Comparison of ENCODE assay signal across 1 cellular context in the genomic region with DNA sequence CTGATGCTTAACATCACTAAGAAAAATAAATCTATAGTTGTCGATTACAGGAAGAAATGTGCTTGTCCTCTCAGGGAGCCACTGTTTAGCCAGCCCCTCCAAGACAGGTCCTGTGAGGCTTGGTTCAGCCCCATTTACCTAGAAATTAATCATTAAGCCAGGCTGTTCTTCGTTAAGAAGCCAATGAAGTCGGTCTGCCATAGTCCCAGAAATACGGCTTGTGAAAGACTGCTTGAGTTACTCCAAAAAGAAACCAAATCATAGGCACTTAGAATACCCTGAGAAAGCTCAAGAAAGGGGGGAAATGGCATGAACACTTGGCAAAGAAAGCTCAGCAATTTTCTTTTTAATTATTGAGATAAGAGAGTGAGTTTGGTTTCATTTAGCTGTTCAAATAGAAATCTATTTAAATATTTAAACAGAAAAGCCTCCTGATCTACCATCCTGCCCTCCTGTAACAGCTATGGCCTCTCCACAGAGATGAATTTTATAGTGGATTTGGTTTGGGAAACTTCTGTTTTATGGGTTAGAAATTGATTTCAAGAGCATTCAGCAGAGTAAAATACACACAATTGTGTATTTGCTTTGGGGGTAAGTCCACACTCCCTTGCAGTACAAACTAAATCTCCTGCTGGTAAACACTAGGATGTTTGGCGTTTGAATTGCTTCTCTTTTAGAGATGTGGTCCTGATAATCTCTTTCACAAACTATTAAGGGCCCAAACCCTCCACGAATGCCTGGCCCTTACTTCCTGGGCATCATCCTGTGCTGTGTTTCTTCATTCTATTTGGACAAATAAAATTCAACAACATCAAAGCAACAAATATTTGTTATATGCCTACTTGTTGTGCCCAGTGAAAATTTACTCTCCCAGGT.
TF ChIP-seq lines count a peak whose summit lies in the region.

No MANE protein-coding gene starts in this region.

TF ChIP-seq in HepG2, 621 proteins besides CTCF, POLR2A, EP300 and RAD21 (continued from another document and continues in another):
- TF ChIP-seq, protein P1, sequence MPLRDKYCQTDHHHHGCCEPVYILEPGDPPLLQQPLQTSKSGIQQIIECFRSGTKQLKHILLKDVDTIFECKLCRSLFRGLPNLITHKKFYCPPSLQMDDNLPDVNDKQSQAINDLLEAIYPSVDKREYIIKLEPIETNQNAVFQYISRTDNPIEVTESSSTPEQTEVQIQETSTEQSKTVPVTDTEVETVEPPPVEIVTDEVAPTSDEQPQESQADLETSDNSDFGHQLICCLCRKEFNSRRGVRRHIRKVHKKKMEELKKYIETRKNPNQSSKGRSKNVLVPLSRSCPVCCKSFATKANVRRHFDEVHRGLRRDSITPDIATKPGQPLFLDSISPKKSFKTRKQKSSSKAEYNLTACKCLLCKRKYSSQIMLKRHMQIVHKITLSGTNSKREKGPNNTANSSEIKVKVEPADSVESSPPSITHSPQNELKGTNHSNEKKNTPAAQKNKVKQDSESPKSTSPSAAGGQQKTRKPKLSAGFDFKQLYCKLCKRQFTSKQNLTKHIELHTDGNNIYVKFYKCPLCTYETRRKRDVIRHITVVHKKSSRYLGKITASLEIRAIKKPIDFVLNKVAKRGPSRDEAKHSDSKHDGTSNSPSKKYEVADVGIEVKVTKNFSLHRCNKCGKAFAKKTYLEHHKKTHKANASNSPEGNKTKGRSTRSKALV (CRISPR knock-in tag; IDR thresholded peaks at IDR 0.05): peak; percentile 70; the same call in 1 of the 2 replicates
- peak; percentile 39 for TF ChIP-seq HNF4A (CRISPR knock-in tag; IDR thresholded peaks at IDR 0.05)
- TF ChIP-seq ZFAT (CRISPR knock-in tag; conservative IDR thresholded peaks at IDR 0.05): 0 out of 2 replicates have a peak, but pooled peaks have one; percentile 33
- TF ChIP-seq ZBTB7B (CRISPR knock-in tag; IDR thresholded peaks at IDR 0.05): 0 out of 2 replicates have a peak, but pooled peaks have one; percentile 11
- TF ChIP-seq, protein P2, sequence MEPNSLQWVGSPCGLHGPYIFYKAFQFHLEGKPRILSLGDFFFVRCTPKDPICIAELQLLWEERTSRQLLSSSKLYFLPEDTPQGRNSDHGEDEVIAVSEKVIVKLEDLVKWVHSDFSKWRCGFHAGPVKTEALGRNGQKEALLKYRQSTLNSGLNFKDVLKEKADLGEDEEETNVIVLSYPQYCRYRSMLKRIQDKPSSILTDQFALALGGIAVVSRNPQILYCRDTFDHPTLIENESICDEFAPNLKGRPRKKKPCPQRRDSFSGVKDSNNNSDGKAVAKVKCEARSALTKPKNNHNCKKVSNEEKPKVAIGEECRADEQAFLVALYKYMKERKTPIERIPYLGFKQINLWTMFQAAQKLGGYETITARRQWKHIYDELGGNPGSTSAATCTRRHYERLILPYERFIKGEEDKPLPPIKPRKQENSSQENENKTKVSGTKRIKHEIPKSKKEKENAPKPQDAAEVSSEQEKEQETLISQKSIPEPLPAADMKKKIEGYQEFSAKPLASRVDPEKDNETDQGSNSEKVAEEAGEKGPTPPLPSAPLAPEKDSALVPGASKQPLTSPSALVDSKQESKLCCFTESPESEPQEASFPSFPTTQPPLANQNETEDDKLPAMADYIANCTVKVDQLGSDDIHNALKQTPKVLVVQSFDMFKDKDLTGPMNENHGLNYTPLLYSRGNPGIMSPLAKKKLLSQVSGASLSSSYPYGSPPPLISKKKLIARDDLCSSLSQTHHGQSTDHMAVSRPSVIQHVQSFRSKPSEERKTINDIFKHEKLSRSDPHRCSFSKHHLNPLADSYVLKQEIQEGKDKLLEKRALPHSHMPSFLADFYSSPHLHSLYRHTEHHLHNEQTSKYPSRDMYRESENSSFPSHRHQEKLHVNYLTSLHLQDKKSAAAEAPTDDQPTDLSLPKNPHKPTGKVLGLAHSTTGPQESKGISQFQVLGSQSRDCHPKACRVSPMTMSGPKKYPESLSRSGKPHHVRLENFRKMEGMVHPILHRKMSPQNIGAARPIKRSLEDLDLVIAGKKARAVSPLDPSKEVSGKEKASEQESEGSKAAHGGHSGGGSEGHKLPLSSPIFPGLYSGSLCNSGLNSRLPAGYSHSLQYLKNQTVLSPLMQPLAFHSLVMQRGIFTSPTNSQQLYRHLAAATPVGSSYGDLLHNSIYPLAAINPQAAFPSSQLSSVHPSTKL (CRISPR knock-in tag; IDR thresholded peaks at IDR 0.05): peak; percentile 92
- TF ChIP-seq, protein P3, sequence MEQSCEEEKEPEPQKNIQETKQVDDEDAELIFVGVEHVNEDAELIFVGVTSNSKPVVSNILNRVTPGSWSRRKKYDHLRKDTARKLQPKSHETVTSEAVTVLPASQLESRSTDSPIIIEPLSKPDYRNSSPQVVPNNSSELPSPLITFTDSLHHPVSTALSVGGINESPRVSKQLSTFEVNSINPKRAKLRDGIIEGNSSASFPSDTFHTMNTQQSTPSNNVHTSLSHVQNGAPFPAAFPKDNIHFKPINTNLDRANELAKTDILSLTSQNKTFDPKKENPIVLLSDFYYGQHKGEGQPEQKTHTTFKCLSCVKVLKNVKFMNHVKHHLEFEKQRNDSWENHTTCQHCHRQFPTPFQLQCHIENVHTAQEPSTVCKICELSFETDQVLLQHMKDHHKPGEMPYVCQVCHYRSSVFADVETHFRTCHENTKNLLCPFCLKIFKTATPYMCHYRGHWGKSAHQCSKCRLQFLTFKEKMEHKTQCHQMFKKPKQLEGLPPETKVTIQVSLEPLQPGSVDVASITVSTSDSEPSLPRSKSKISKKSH (CRISPR knock-in tag; IDR thresholded peaks at IDR 0.05; ENCODE audit: borderline replicate concordance): no peak
- TF ChIP-seq BCL6 (CRISPR knock-in tag; IDR thresholded peaks at IDR 0.05): peak; percentile 90
- 0 out of 2 replicates have a peak, but pooled peaks have one; percentile 22 for TF ChIP-seq SIX4 (CRISPR knock-in tag; IDR thresholded peaks at IDR 0.05)
- TF ChIP-seq, protein P4, sequence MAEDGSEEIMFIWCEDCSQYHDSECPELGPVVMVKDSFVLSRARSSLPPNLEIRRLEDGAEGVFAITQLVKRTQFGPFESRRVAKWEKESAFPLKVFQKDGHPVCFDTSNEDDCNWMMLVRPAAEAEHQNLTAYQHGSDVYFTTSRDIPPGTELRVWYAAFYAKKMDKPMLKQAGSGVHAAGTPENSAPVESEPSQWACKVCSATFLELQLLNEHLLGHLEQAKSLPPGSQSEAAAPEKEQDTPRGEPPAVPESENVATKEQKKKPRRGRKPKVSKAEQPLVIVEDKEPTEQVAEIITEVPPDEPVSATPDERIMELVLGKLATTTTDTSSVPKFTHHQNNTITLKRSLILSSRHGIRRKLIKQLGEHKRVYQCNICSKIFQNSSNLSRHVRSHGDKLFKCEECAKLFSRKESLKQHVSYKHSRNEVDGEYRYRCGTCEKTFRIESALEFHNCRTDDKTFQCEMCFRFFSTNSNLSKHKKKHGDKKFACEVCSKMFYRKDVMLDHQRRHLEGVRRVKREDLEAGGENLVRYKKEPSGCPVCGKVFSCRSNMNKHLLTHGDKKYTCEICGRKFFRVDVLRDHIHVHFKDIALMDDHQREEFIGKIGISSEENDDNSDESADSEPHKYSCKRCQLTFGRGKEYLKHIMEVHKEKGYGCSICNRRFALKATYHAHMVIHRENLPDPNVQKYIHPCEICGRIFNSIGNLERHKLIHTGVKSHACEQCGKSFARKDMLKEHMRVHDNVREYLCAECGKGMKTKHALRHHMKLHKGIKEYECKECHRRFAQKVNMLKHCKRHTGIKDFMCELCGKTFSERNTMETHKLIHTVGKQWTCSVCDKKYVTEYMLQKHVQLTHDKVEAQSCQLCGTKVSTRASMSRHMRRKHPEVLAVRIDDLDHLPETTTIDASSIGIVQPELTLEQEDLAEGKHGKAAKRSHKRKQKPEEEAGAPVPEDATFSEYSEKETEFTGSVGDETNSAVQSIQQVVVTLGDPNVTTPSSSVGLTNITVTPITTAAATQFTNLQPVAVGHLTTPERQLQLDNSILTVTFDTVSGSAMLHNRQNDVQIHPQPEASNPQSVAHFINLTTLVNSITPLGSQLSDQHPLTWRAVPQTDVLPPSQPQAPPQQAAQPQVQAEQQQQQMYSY (CRISPR knock-in tag; IDR thresholded peaks at IDR 0.05): no peak
- TF ChIP-seq ZNF432 (CRISPR knock-in tag; IDR thresholded peaks at IDR 0.05; ENCODE audit: borderline replicate concordance): no peak
- TF ChIP-seq, protein P5, sequence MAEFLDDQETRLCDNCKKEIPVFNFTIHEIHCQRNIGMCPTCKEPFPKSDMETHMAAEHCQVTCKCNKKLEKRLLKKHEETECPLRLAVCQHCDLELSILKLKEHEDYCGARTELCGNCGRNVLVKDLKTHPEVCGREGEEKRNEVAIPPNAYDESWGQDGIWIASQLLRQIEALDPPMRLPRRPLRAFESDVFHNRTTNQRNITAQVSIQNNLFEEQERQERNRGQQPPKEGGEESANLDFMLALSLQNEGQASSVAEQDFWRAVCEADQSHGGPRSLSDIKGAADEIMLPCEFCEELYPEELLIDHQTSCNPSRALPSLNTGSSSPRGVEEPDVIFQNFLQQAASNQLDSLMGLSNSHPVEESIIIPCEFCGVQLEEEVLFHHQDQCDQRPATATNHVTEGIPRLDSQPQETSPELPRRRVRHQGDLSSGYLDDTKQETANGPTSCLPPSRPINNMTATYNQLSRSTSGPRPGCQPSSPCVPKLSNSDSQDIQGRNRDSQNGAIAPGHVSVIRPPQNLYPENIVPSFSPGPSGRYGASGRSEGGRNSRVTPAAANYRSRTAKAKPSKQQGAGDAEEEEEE (CRISPR knock-in tag; IDR thresholded peaks at IDR 0.05; ENCODE audit: borderline replicate concordance): no peak
- TF ChIP-seq, protein P6, sequence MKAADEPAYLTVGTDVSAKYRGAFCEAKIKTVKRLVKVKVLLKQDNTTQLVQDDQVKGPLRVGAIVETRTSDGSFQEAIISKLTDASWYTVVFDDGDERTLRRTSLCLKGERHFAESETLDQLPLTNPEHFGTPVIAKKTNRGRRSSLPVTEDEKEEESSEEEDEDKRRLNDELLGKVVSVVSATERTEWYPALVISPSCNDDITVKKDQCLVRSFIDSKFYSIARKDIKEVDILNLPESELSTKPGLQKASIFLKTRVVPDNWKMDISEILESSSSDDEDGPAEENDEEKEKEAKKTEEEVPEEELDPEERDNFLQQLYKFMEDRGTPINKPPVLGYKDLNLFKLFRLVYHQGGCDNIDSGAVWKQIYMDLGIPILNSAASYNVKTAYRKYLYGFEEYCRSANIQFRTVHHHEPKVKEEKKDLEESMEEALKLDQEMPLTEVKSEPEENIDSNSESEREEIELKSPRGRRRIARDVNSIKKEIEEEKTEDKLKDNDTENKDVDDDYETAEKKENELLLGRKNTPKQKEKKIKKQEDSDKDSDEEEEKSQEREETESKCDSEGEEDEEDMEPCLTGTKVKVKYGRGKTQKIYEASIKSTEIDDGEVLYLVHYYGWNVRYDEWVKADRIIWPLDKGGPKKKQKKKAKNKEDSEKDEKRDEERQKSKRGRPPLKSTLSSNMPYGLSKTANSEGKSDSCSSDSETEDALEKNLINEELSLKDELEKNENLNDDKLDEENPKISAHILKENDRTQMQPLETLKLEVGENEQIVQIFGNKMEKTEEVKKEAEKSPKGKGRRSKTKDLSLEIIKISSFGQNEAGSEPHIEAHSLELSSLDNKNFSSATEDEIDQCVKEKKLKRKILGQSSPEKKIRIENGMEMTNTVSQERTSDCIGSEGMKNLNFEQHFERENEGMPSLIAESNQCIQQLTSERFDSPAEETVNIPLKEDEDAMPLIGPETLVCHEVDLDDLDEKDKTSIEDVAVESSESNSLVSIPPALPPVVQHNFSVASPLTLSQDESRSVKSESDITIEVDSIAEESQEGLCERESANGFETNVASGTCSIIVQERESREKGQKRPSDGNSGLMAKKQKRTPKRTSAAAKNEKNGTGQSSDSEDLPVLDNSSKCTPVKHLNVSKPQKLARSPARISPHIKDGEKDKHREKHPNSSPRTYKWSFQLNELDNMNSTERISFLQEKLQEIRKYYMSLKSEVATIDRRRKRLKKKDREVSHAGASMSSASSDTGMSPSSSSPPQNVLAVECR (CRISPR knock-in tag; IDR thresholded peaks at IDR 0.05; ENCODE audit: borderline replicate concordance): peak; percentile 43; the same call in 1 of the 2 replicates
- peak; percentile 9; the same call in 1 of the 2 replicates for TF ChIP-seq ELF1 (CRISPR knock-in tag; IDR thresholded peaks at IDR 0.05)
- TF ChIP-seq, protein P7, sequence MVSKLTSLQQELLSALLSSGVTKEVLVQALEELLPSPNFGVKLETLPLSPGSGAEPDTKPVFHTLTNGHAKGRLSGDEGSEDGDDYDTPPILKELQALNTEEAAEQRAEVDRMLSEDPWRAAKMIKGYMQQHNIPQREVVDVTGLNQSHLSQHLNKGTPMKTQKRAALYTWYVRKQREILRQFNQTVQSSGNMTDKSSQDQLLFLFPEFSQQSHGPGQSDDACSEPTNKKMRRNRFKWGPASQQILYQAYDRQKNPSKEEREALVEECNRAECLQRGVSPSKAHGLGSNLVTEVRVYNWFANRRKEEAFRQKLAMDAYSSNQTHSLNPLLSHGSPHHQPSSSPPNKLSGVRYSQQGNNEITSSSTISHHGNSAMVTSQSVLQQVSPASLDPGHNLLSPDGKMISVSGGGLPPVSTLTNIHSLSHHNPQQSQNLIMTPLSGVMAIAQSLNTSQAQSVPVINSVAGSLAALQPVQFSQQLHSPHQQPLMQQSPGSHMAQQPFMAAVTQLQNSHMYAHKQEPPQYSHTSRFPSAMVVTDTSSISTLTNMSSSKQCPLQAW (CRISPR knock-in tag; IDR thresholded peaks at IDR 0.05): peak; percentile 63; the same call in 1 of the 2 replicates
- TF ChIP-seq ZFP36 (IDR thresholded peaks at IDR 0.05; ENCODE audit: borderline replicate concordance, low read depth, low read length, partially characterized antibody): peak; percentile 10
- 0 out of 2 replicates have a peak, but pooled peaks have one; percentile 65 for TF ChIP-seq SNAPC2 (CRISPR knock-in tag; IDR thresholded peaks at IDR 0.05)
- TF ChIP-seq REPIN1 (CRISPR knock-in tag; IDR thresholded peaks at IDR 0.05; ENCODE audit: borderline replicate concordance, low read depth): no peak; the same call in 1 of the 2 replicates
- TF ChIP-seq SIN3A (IDR thresholded peaks at IDR 0.05; ENCODE audit: borderline replicate concordance, low read depth, low read length): no peak
- TF ChIP-seq, protein P8, sequence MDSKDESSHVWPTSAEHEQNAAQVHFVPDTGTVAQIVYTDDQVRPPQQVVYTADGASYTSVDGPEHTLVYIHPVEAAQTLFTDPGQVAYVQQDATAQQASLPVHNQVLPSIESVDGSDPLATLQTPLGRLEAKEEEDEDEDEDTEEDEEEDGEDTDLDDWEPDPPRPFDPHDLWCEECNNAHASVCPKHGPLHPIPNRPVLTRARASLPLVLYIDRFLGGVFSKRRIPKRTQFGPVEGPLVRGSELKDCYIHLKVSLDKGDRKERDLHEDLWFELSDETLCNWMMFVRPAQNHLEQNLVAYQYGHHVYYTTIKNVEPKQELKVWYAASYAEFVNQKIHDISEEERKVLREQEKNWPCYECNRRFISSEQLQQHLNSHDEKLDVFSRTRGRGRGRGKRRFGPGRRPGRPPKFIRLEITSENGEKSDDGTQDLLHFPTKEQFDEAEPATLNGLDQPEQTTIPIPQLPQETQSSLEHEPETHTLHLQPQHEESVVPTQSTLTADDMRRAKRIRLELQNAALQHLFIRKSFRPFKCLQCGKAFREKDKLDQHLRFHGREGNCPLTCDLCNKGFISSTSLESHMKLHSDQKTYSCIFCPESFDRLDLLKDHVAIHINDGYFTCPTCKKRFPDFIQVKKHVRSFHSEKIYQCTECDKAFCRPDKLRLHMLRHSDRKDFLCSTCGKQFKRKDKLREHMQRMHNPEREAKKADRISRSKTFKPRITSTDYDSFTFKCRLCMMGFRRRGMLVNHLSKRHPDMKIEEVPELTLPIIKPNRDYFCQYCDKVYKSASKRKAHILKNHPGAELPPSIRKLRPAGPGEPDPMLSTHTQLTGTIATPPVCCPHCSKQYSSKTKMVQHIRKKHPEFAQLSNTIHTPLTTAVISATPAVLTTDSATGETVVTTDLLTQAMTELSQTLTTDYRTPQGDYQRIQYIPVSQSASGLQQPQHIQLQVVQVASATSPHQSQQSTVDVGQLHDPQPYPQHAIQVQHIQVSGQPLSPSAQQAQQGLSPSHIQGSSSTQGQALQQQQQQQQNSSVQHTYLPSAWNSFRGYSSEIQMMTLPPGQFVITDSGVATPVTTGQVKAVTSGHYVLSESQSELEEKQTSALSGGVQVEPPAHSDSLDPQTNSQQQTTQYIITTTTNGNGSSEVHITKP (CRISPR knock-in tag; IDR thresholded peaks at IDR 0.05; ENCODE audit: low read depth): peak; percentile 81
- peak; percentile 28; the same call in 1 of the 2 replicates for TF ChIP-seq CBFB (CRISPR knock-in tag; IDR thresholded peaks at IDR 0.05)
- no peak for TF ChIP-seq ARNT2 (CRISPR knock-in tag; IDR thresholded peaks at IDR 0.05; ENCODE audit: low read depth)
- TF ChIP-seq ZNF607 (CRISPR knock-in tag; IDR thresholded peaks at IDR 0.05; ENCODE audit: borderline replicate concordance): peak; percentile 86; the same call in 1 of the 2 replicates
